8 cellular contexts compared by ENCODE assay signal in genomic region chr6:33206864-33207568, GRCh38. TPM values are rescaled to one million over a fixed set of nuclear protein-coding genes. Genes with fewer than 3 reads are reported as not detected.
DNase-seq lines count a peak whose midpoint lies in the region; ATAC-seq, FAIRE-seq and TF ChIP-seq lines count a peak whose summit lies in the region.

No MANE protein-coding gene starts in this region.

- FAIRE-seq in GM12892 (lab: Jason Lieb, UNC): no peak

- peak overlapping the region; percentile 89 to 100 (median 99) for H3K4me3 Mint-ChIP-seq in brain

- H3K4me1 ChIP-seq in A673 (ENCODE audit: insufficient read depth, low read length, poor library complexity, severe bottlenecking) (peaks cover 36% of the 10 kb centered on the region), HCT116 (ENCODE audit: control insufficient read depth in 1 of 2, insufficient read depth in 2 of 2, low read length in 2 of 2) (peaks cover 33 to 57% of the 10 kb centered on the region in 2 experiments), mesendoderm (ENCODE audit: control insufficient read depth, low read depth, low read length) (peaks cover 7% of the 10 kb centered on the region)

- no CpG with 5 or more reads among the region's 20 CpGs for WGBS in mesendoderm (ENCODE audit: extremely low coverage, insufficient coverage, low lambda C conversion rate)

- H3K23ac ChIP-seq in mesendoderm (ENCODE audit: low read length): no peak overlapping the region

- peaks cover 2% of the 10 kb centered on the region for H3K27me3 Mint-ChIP-seq in brain

- no peak for TF ChIP-seq CTCF in A673 (conservative IDR thresholded peaks at IDR 0.05; ENCODE audit: low read depth, low read length)
- TF ChIP-seq CTCF in HCT116 (IDR thresholded peaks at IDR 0.05 in 2 of 3, conservative IDR thresholded peaks at IDR 0.05 in 1 of 3; ENCODE audit: borderline replicate concordance in 1 of 3, insufficient read depth in 1 of 3, low read depth in 2 of 3, low read length in 2 of 3): no peak
- TF ChIP-seq CTCF in brain (conservative IDR thresholded peaks at IDR 0.05): no peak

- H3K9me3 Mint-ChIP-seq in brain: no peaks in the 10 kb centered on the region

- H3K9ac ChIP-seq in HCT116 (ENCODE audit: low read length): peak overlapping the region; percentile 96
- peak overlapping the region; percentile 86 for H3K9ac ChIP-seq in mesendoderm (ENCODE audit: low read length)

- H2BK15ac ChIP-seq in mesendoderm (replicated peaks; ENCODE audit: low read depth): no peak overlapping the region

- H3K9me2 ChIP-seq in HCT116 (ENCODE audit: insufficient read depth): no peaks in the 10 kb centered on the region

- H3K27ac ChIP-seq in A673 (ENCODE audit: low read depth, low read length, poor library complexity, severe bottlenecking) (peak overlapping the region; percentile 98), HCT116 (ENCODE audit: low read depth, low read length) (peak overlapping the region; percentile 96), mesendoderm (ENCODE audit: low read depth, low read length) (no peak overlapping the region)

- no TSS peak for BruUV-seq in A673 (replicated peaks; lab: Mats Ljungman, UMichigan)
- no TSS peak for BruUV-seq in HCT116 (replicated peaks; lab: Mats Ljungman, UMichigan)

- H3K79me1 ChIP-seq in mesendoderm (ENCODE audit: low read length): peaks cover 13% of the 10 kb centered on the region

- H3K56ac ChIP-seq in mesendoderm (ENCODE audit: low read length): peak overlapping the region; percentile 96

- H3K79me2 ChIP-seq in HCT116 (ENCODE audit: insufficient read depth, low read length): peaks cover 42% of the 10 kb centered on the region
- H3K79me2 ChIP-seq in mesendoderm (ENCODE audit: control insufficient read depth, insufficient read depth, low read length): peaks cover 7% of the 10 kb centered on the region

- H3K4me2 ChIP-seq in HCT116 (ENCODE audit: low read length) (peak overlapping the region; percentile 97), mesendoderm (ENCODE audit: low read length) (peak overlapping the region; percentile 99)

- H3K27ac Mint-ChIP-seq in brain: peak overlapping the region; percentile 92 to 99 (median 98)

- TF ChIP-seq POLR2A in HCT116 (IDR thresholded peaks at IDR 0.05; ENCODE audit: borderline replicate concordance, extremely low read depth, insufficient read depth, insufficient read length) (no peak), GM12892 (IDR thresholded peaks at IDR 0.05; ENCODE audit: low read depth, low read length) (no peak)

- no peak overlapping the region for H2BK5ac ChIP-seq in mesendoderm (ENCODE audit: low read length)

- intact Hi-C loops in A673 (cut with micrococcal nuclease; ENCODE audit: unreplicated experiment): loop anchor here (10.0 kb wide), 1 partner anchor 188 kb away; the partner anchor contains the start of gene KIFC1
- intact Hi-C loops in HCT116 (cut with micrococcal nuclease): loop anchor here (10.0 kb wide), 1 partner anchor 208 kb away; the partner anchor contains the start of genes CUTA and PHF1

- H3K36me3 ChIP-seq in A673 (ENCODE audit: insufficient read depth, low read length, poor library complexity, severe bottlenecking) (peaks cover 32% of the 10 kb centered on the region), HCT116 (ENCODE audit: control insufficient read depth in 1 of 2, insufficient read depth in 2 of 2, low read length in 2 of 2) (peaks cover 23 to 35% of the 10 kb centered on the region in 2 experiments; a peak in 3 of 4 replicates), mesendoderm (ENCODE audit: control insufficient read depth, insufficient read depth, low read length) (peaks cover 12% of the 10 kb centered on the region)

- CTCF ChIA-PET in A673 (lab: Charles Lee) (no interaction called here), HCT116 (lab: Charles Lee) (no interaction called here)

- H4K20me1 ChIP-seq in HCT116 (ENCODE audit: insufficient read depth): no peaks in the 10 kb centered on the region

- H3K4me1 Mint-ChIP-seq in brain: peaks cover 79% of the 10 kb centered on the region

- H3K18ac ChIP-seq in mesendoderm (ENCODE audit: low read length): peak overlapping the region; percentile 9

- no peak for DNase-seq in A673 (ENCODE audit: low spot score)
- no peak for DNase-seq in HCT116 (ENCODE audit: low read depth, low spot score)
- DNase-seq in mesendoderm: peak; percentile 63
- DNase-seq in pons (ENCODE audit: low spot score): no peak
- DNase-seq in NCI-H345 treated with DMSO at 0.1 percent for 48 hours (lab: John Stamatoyannopoulos, UW; ENCODE audit: unreplicated experiment): no peak
- DNase-seq in RPMI8226: no peak
- no peak for DNase-seq in GM12892 (ENCODE audit: insufficient read length)

- ATAC-seq in HCT116: no peak

- POLR2A ChIA-PET in A673 (lab: Charles Lee; ENCODE audit: low non-redundant PET) (no interaction called here), HCT116 (lab: Charles Lee) (interaction anchor here (0.6 kb wide), 1 partner anchor 270 kb away, joined by 3 read pairs; no protein-coding TSS in a partner anchor)

- H4K5ac ChIP-seq in mesendoderm (ENCODE audit: low read length): no peak overlapping the region

- no peak overlapping the region for H4K8ac ChIP-seq in mesendoderm (ENCODE audit: low read depth, low read length)

- no peak for TF ChIP-seq RAD21 in HCT116 (IDR thresholded peaks at IDR 0.05; ENCODE audit: low read depth)

- H2AK5ac ChIP-seq in mesendoderm (ENCODE audit: low read length): no peak overlapping the region

- no peak overlapping the region for H2BK120ac ChIP-seq in mesendoderm (ENCODE audit: low read depth, low read length)

- H3K4ac ChIP-seq in mesendoderm (ENCODE audit: low read depth, low read length): no peak overlapping the region

- RAD21 ChIA-PET in HCT116 (lab: Charles Lee; ENCODE audit: low non-redundant PET in 1 of 2, low total read pairs in 2 of 2, uncharacterized antibody in 2 of 2, unreplicated experiment in 2 of 2): no interaction called here

- H3K4me3 ChIP-seq in A673 (ENCODE audit: low read depth, low read length, poor library complexity, severe bottlenecking) (peak overlapping the region; percentile 96), HCT116 (replicated peaks in 1 of 2; ENCODE audit: low read depth in 1 of 2, low read length in 2 of 2) (peak overlapping the region; percentile 92 to 95), mesendoderm (ENCODE audit: low read length) (no peak overlapping the region)

- peaks cover 28% of the 10 kb centered on the region for H3K36me3 Mint-ChIP-seq in brain

- H2AFZ ChIP-seq in HCT116 (ENCODE audit: low read depth, low read length, poor library complexity, severe bottlenecking): no peak overlapping the region

- H3K27me3 ChIP-seq in A673 (replicated peaks; ENCODE audit: insufficient read depth, low read depth, low read length, poor library complexity): no peaks in the 10 kb centered on the region
- H3K27me3 ChIP-seq in HCT116 (ENCODE audit: insufficient read depth, low read length): no peaks in the 10 kb centered on the region
- H3K27me3 ChIP-seq in mesendoderm (ENCODE audit: insufficient read depth, low read length, poor library complexity): no peaks in the 10 kb centered on the region

- no peaks in the 10 kb centered on the region for H3K9me3 ChIP-seq in A673 (ENCODE audit: low read depth, low read length, poor library complexity, severe bottlenecking)
- no peaks in the 10 kb centered on the region for H3K9me3 ChIP-seq in HCT116 (ENCODE audit: control insufficient read depth in 1 of 2, insufficient read depth in 1 of 2, low read depth in 1 of 2, low read length in 2 of 2)

TF ChIP-seq in HCT116, 20 proteins besides CTCF, POLR2A, EP300 and RAD21 (continues in another document):
- no peak for TF ChIP-seq EZH2 (IDR thresholded peaks at IDR 0.05)
- TF ChIP-seq EGR1 (IDR thresholded peaks at IDR 0.05; ENCODE audit: low read depth): no peak
- TF ChIP-seq ELF1 (IDR thresholded peaks at IDR 0.05; ENCODE audit: borderline replicate concordance, low read depth): no peak
- no peak for TF ChIP-seq SP1 (IDR thresholded peaks at IDR 0.05; ENCODE audit: low read depth)
- TF ChIP-seq JUND (IDR thresholded peaks at IDR 0.05): no peak
- no peak for TF ChIP-seq YY1 (IDR thresholded peaks at IDR 0.05; ENCODE audit: extremely low read depth, insufficient replicate concordance, low read depth, low read length)
- no peak for TF ChIP-seq ZNF274 (IDR thresholded peaks at IDR 0.05; ENCODE audit: low read depth, low read length)
- TF ChIP-seq MAX (IDR thresholded peaks at IDR 0.05): no peak

RNA-seq across cellular contexts. Expression of gene RING1, which starts 1.3 kb away (rescaled TPM):
- total RNA-seq in A673 (2021) (43.3 and 47.5 TPM in 2 replicates), HCT116 (2021; ENCODE audit: unreplicated experiment) (45.9 TPM)
- 57.0 and 57.1 TPM in 2 replicates for polyA plus RNA-seq in HCT116 (2012)
- 78.8 TPM for polyA plus RNA-seq in brain (ENCODE audit: insufficient read depth, low read depth, low replicate concordance)
- polyA plus RNA-seq in mesendoderm (2013, experiment 1 of 2): 25.9 TPM
- polyA plus RNA-seq in mesendoderm (2013, experiment 2 of 2): 25.7 TPM
- 19.7 TPM for polyA plus RNA-seq in GM12892 (2012; ENCODE audit: missing spikeins)

RNA-seq across cellular contexts. Expression of gene HSD17B8, which starts 2.6 kb away (rescaled TPM):
- total RNA-seq in A673 (2021): 5.9 and 11.0 TPM in 2 replicates
- 22.0 TPM for total RNA-seq in HCT116 (2021; ENCODE audit: unreplicated experiment)
- polyA plus RNA-seq in HCT116 (2012): 29.2 and 33.9 TPM in 2 replicates
- 23.3 TPM for polyA plus RNA-seq in brain (ENCODE audit: insufficient read depth, low read depth, low replicate concordance)
- polyA plus RNA-seq in mesendoderm (2013, experiment 1 of 2): 2.1 TPM
- 2.1 TPM for polyA plus RNA-seq in mesendoderm (2013, experiment 2 of 2)
- polyA plus RNA-seq in GM12892 (2012; ENCODE audit: missing spikeins): 17.4 TPM

RNA-seq across cellular contexts. Expression of gene SLC39A7, which starts 6.3 kb away (rescaled TPM):
- total RNA-seq in A673 (2021) (119 and 124 TPM in 2 replicates), HCT116 (2021; ENCODE audit: unreplicated experiment) (130 TPM)
- polyA plus RNA-seq in HCT116 (2012): 124 and 179 TPM in 2 replicates
- polyA plus RNA-seq in brain (ENCODE audit: insufficient read depth, low read depth, low replicate concordance): 114 TPM
- 44.7 TPM for polyA plus RNA-seq in mesendoderm (2013, experiment 1 of 2)
- polyA plus RNA-seq in mesendoderm (2013, experiment 2 of 2): 43.5 TPM
- 34.0 TPM for polyA plus RNA-seq in GM12892 (2012; ENCODE audit: missing spikeins)

RNA-seq across cellular contexts. Expression of gene RXRB, which starts 6.6 kb away (rescaled TPM):
- total RNA-seq in A673 (2021): 42.7 and 43.6 TPM in 2 replicates
- 49.9 TPM for total RNA-seq in HCT116 (2021; ENCODE audit: unreplicated experiment)
- 49.3 and 59.8 TPM in 2 replicates for polyA plus RNA-seq in HCT116 (2012)
- 63.3 TPM for polyA plus RNA-seq in brain (ENCODE audit: insufficient read depth, low read depth, low replicate concordance)
- polyA plus RNA-seq in mesendoderm (2013, experiment 1 of 2): 7.3 TPM
- polyA plus RNA-seq in mesendoderm (2013, experiment 2 of 2): 6.7 TPM
- polyA plus RNA-seq in GM12892 (2012; ENCODE audit: missing spikeins): 22.8 TPM

RNA-seq across cellular contexts. Expression of gene COL11A2, which starts 14.7 kb away (rescaled TPM):
- 1.6 and 1.9 TPM in 2 replicates for total RNA-seq in A673 (2021)
- total RNA-seq in HCT116 (2021; ENCODE audit: unreplicated experiment): 7.6 TPM
- 3.8 and 4.1 TPM in 2 replicates for polyA plus RNA-seq in HCT116 (2012)
- 1.2 TPM for polyA plus RNA-seq in brain (ENCODE audit: insufficient read depth, low read depth, low replicate concordance)
- polyA plus RNA-seq in mesendoderm (2013, experiment 1 of 2): 0.52 TPM
- polyA plus RNA-seq in mesendoderm (2013, experiment 2 of 2): 0.57 TPM
- 0.83 TPM for polyA plus RNA-seq in GM12892 (2012; ENCODE audit: missing spikeins)
